In genomic region chr17:18270851-18271170, GRCh38 we compare ENCODE assay signal across 22 cellular contexts. TPM values are rescaled to one million over a fixed set of nuclear protein-coding genes. Genes with fewer than 3 reads are reported as not detected.
DNase-seq lines count a peak whose midpoint lies in the region; ATAC-seq, FAIRE-seq and TF ChIP-seq lines count a peak whose summit lies in the region.
"Had no signal": no experiment of that assay in that cellular context is flagged by ENCODE, and none has a peak within 500 bp of the region (broad histone marks: within the 10 kb centered on the region; RNA-seq: fewer than 3 reads in every experiment).

No MANE protein-coding gene starts in this region.

- H3K79me2 ChIP-seq in osteoblast (ENCODE audit: insufficient read depth, low read length) (no peaks in the 10 kb centered on the region), trophoblast cell (ENCODE audit: control insufficient read depth, insufficient read depth, low read length, poor library complexity) (no peaks in the 10 kb centered on the region)

- no peaks in the 10 kb centered on the region for H3K27me3 ChIP-seq in osteoblast (ENCODE audit: insufficient read depth, low read length)
- no peaks in the 10 kb centered on the region for H3K27me3 ChIP-seq in trophoblast cell (ENCODE audit: insufficient read depth, low read length)
- H3K27me3 ChIP-seq: BLaER1 had no signal

- no peak overlapping the region for H2BK120ac ChIP-seq in trophoblast cell (ENCODE audit: insufficient read depth, low read length, poor library complexity)

- no peak overlapping the region for H3K23ac ChIP-seq in trophoblast cell (ENCODE audit: low read length)

- H3K18ac ChIP-seq in trophoblast cell (ENCODE audit: low read length), result no peak overlapping the region

- no peaks in the 10 kb centered on the region for H3K36me3 Mint-ChIP-seq in activated naive CD4-positive, alpha-beta T cell treated with anti-CD3 and anti-CD28 coated beads, Interleukin-2, amount 50 U/mL, for 72 hours
- peaks cover 2% of the 10 kb centered on the region for H3K36me3 Mint-ChIP-seq in activated naive CD4-positive, alpha-beta T cell treated with anti-CD3 and anti-CD28 coated beads for 36 hours (ENCODE audit: low read depth)

- no peak overlapping the region for H3K4me3 Mint-ChIP-seq in activated naive CD4-positive, alpha-beta T cell treated with anti-CD3 and anti-CD28 coated beads for 36 hours
- H3K4me3 Mint-ChIP-seq: CD14-positive monocyte; CD8-positive, alpha-beta T cell; HFFc6 had no signal

- H3K27me3 Mint-ChIP-seq in activated naive CD4-positive, alpha-beta T cell treated with anti-CD3 and anti-CD28 coated beads for 36 hours (ENCODE audit: low read depth), result no peaks in the 10 kb centered on the region

- H3K36me3 ChIP-seq in osteoblast (ENCODE audit: insufficient read depth, low read length), result peaks cover 20% of the 10 kb centered on the region
- H3K36me3 ChIP-seq in trophoblast cell (ENCODE audit: control insufficient read depth in 1 of 2, insufficient read depth in 2 of 2, low read length in 2 of 2), result peaks cover 18 to 27% of the 10 kb centered on the region in 2 experiments

- H3K27ac ChIP-seq in osteoblast (ENCODE audit: low read depth, low read length) (no peak overlapping the region), trophoblast cell (ENCODE audit: low read depth, low read length) (no peak overlapping the region)
- H3K27ac ChIP-seq: BLaER1, HL-60 had no signal

- H3K4me3 ChIP-seq in osteoblast (ENCODE audit: insufficient read depth, low read length), result no peak overlapping the region
- no peak overlapping the region for H3K4me3 ChIP-seq in trophoblast cell (ENCODE audit: low read depth, low read length)
- H3K4me3 ChIP-seq: BLaER1, GM12878 had no signal

- H3K14ac ChIP-seq in trophoblast cell (ENCODE audit: low read length), result no peak overlapping the region

- no peak overlapping the region for H3K9ac ChIP-seq in trophoblast cell (ENCODE audit: low read length)
- H3K9ac ChIP-seq: BLaER1 had no signal

- H4K20me1 ChIP-seq in osteoblast (ENCODE audit: insufficient read depth, low read length), result no peaks in the 10 kb centered on the region

- peak overlapping the region; percentile 37 to 44 for H3K27ac Mint-ChIP-seq in activated naive CD4-positive, alpha-beta T cell treated with anti-CD3 and anti-CD28 coated beads, Interleukin-2, amount 50 U/mL, for 72 hours
- H3K27ac Mint-ChIP-seq in activated naive CD4-positive, alpha-beta T cell treated with anti-CD3 and anti-CD28 coated beads for 36 hours, result no peak overlapping the region
- H3K27ac Mint-ChIP-seq: CD8-positive, alpha-beta T cell; HFFc6 had no signal

- no peak for ATAC-seq in activated naive CD4-positive, alpha-beta T cell treated with anti-CD3 and anti-CD28 coated beads, Interleukin-2, amount 50 U/mL, for 72 hours
- no peak for ATAC-seq in GM18861 (IDR thresholded peaks at IDR 0.05; ENCODE audit: unreplicated experiment)
- ATAC-seq: CD8-positive, alpha-beta T cell; GM12878; HCT116 had no signal

- CTCF ChIA-PET in activated naive CD4-positive, alpha-beta T cell treated with anti-CD3 and anti-CD28 coated beads for 36 hours (lab: Charles Lee), result no interaction called here
- CTCF ChIA-PET in GM10248 (lab: Yijun Ruan, JAX), result interaction anchor here (1.1 to 2.0 kb wide), 2 partner anchors 9 to 10 kb away, joined by 4 to 7 read pairs; partner anchors contain the start of gene MIEF2

- no peak overlapping the region for H2BK5ac ChIP-seq in trophoblast cell (ENCODE audit: low read depth, low read length, poor library complexity)

- no peak overlapping the region for H3K4ac ChIP-seq in trophoblast cell (ENCODE audit: low read depth, low read length)

- H4K8ac ChIP-seq in trophoblast cell (ENCODE audit: low read depth, low read length), result no peak overlapping the region

- H3K4me1 Mint-ChIP-seq in activated naive CD4-positive, alpha-beta T cell treated with anti-CD3 and anti-CD28 coated beads for 36 hours (ENCODE audit: low read depth), result peaks cover 4% of the 10 kb centered on the region
- H3K4me1 Mint-ChIP-seq: CD14-positive monocyte had no signal

- TF ChIP-seq CTCF in osteoblast (IDR thresholded peaks at IDR 0.05; ENCODE audit: extremely low read depth, low read depth, low read length) (no peak), GM10248 (IDR thresholded peaks at IDR 0.05; ENCODE audit: control extremely low read depth, extremely low read depth, low read depth, missing control alignments) (no peak)

- H3K4me2 ChIP-seq in osteoblast (ENCODE audit: insufficient read depth, low read length) (no peak overlapping the region), trophoblast cell (ENCODE audit: low read length) (no peak overlapping the region)
- H3K4me2 ChIP-seq: BLaER1 had no signal

- H3K79me1 ChIP-seq in trophoblast cell (ENCODE audit: low read length), result no peaks in the 10 kb centered on the region

- no peak overlapping the region for H2AFZ ChIP-seq in osteoblast (ENCODE audit: low read length)
- H2AFZ ChIP-seq in trophoblast cell (ENCODE audit: insufficient read depth, low read length, poor library complexity), result no peak overlapping the region

- WGBS in trophoblast cell (ENCODE audit: extremely low coverage, insufficient coverage, insufficient read length), result no CpG with 5 or more reads among the region's 2 CpGs

- no peaks in the 10 kb centered on the region for H3K9me3 ChIP-seq in osteoblast (ENCODE audit: low read depth, low read length)
- H3K9me3 ChIP-seq in trophoblast cell (ENCODE audit: insufficient read depth, low read depth, low read length), result no peaks in the 10 kb centered on the region
- H3K9me3 ChIP-seq: BLaER1 had no signal

- no peak overlapping the region for H4K12ac ChIP-seq in trophoblast cell (ENCODE audit: low read depth, low read length)

- no peaks in the 10 kb centered on the region for H3K9me3 Mint-ChIP-seq in activated naive CD4-positive, alpha-beta T cell treated with anti-CD3 and anti-CD28 coated beads, Interleukin-2, amount 50 U/mL, for 72 hours
- H3K9me3 Mint-ChIP-seq in activated naive CD4-positive, alpha-beta T cell treated with anti-CD3 and anti-CD28 coated beads for 36 hours, result no peaks in the 10 kb centered on the region
- H3K9me3 Mint-ChIP-seq: CD14-positive monocyte; CD8-positive, alpha-beta T cell; HFFc6 had no signal

- no peak overlapping the region for H2AK5ac ChIP-seq in trophoblast cell (ENCODE audit: low read length)

- no peak overlapping the region for H4K91ac ChIP-seq in trophoblast cell (ENCODE audit: low read depth, low read length)

- FAIRE-seq in HTR-8/SVneo (lab: Jason Lieb, UNC), result peak; percentile 77
- FAIRE-seq: GM12878, GM19239, H54 had no signal

- no peak for DNase-seq in activated naive CD4-positive, alpha-beta T cell treated with anti-CD3 and anti-CD28 coated beads, Interleukin-2, amount 50 U/mL, for 72 hours (ENCODE audit: low spot score in 2 of 2)
- DNase-seq in activated naive CD4-positive, alpha-beta T cell treated with anti-CD3 and anti-CD28 coated beads for 36 hours, result no peak
- no peak for DNase-seq in HTR-8/SVneo (ENCODE audit: insufficient read length, low spot score)
- peak; percentile 53 for DNase-seq in left kidney (ENCODE audit: low read depth, low spot score)
- peak; percentile 50 for DNase-seq in osteoblast (ENCODE audit: insufficient read length, low spot score, missing footprints)
- DNase-seq in GM10248 (ENCODE audit: extremely low spot score), result no peak
- no peak for DNase-seq in trophoblast cell
- DNase-seq: 8988T; Calu3; CD8-positive, alpha-beta T cell; DMS79 treated with DMSO at 0.1 percent for 48 hours; GF-D8; HFFc6; IMR-90 had no signal

- POLR2A ChIA-PET in GM10248 (lab: Yijun Ruan, JAX), result interaction anchor here (1.5 kb wide), 1 partner anchor 15 kb away, joined by 3 read pairs; no protein-coding TSS in a partner anchor

- peaks cover 4% of the 10 kb centered on the region for H3K4me1 ChIP-seq in osteoblast (ENCODE audit: insufficient read depth, low read length)
- H3K4me1 ChIP-seq in trophoblast cell (ENCODE audit: control insufficient read depth in 1 of 2, insufficient read depth in 2 of 2, low read length in 2 of 2), result peaks cover 5 to 8% of the 10 kb centered on the region in 2 experiments

- intact Hi-C loops in activated naive CD4-positive, alpha-beta T cell treated with anti-CD3 and anti-CD28 coated beads for 36 hours (cut with micrococcal nuclease), result no loop called here

- no peak overlapping the region for H2BK12ac ChIP-seq in trophoblast cell (ENCODE audit: low read length)

RNA-seq across cellular contexts. Expression of gene MIEF2, which starts 10.3 kb away (rescaled TPM):
- total RNA-seq in activated naive CD4-positive, alpha-beta T cell treated with anti-CD3 and anti-CD28 coated beads, Interleukin-2, amount 50 U/mL, for 72 hours, result 10 to 100 TPM in 1 of 2 donors, 1 to 10 TPM in 1; 7.4 to 15.5 TPM
- 1 to 10 TPM; 6.0 to 7.1 TPM for total RNA-seq in activated naive CD4-positive, alpha-beta T cell treated with anti-CD3 and anti-CD28 coated beads for 36 hours
- 14.5 and 16.5 TPM in 2 replicates for total RNA-seq in osteoblast
- 5.1 and 5.3 TPM in 2 replicates for polyA plus RNA-seq in trophoblast cell (2013)

RNA-seq across cellular contexts. Expression of gene FLII, which starts 12.3 kb away (rescaled TPM):
- 100 to 1,000 TPM; 267 to 273 TPM for total RNA-seq in activated naive CD4-positive, alpha-beta T cell treated with anti-CD3 and anti-CD28 coated beads, Interleukin-2, amount 50 U/mL, for 72 hours
- 100 to 1,000 TPM; 326 to 328 TPM for total RNA-seq in activated naive CD4-positive, alpha-beta T cell treated with anti-CD3 and anti-CD28 coated beads for 36 hours
- 208 and 212 TPM in 2 replicates for total RNA-seq in osteoblast
- 170 and 174 TPM in 2 replicates for polyA plus RNA-seq in trophoblast cell (2013)

RNA-seq across cellular contexts. Expression of gene TOP3A, which starts 44.0 kb away (rescaled TPM):
- 10 to 100 TPM; 78.3 to 97.4 TPM for total RNA-seq in activated naive CD4-positive, alpha-beta T cell treated with anti-CD3 and anti-CD28 coated beads, Interleukin-2, amount 50 U/mL, for 72 hours
- 10 to 100 TPM; 59.0 to 59.5 TPM for total RNA-seq in activated naive CD4-positive, alpha-beta T cell treated with anti-CD3 and anti-CD28 coated beads for 36 hours
- 36.2 and 39.5 TPM in 2 replicates for total RNA-seq in osteoblast
- 18.1 and 19.5 TPM in 2 replicates for polyA plus RNA-seq in trophoblast cell (2013)

RNA-seq across cellular contexts. Expression of gene SMCR8, which starts 44.3 kb away (rescaled TPM):
- 10 to 100 TPM; 18.8 to 23.5 TPM for total RNA-seq in activated naive CD4-positive, alpha-beta T cell treated with anti-CD3 and anti-CD28 coated beads, Interleukin-2, amount 50 U/mL, for 72 hours
- total RNA-seq in activated naive CD4-positive, alpha-beta T cell treated with anti-CD3 and anti-CD28 coated beads for 36 hours, result 1 to 10 TPM; 8.5 to 8.8 TPM
- total RNA-seq in osteoblast, result 22.1 TPM in 2 replicates
- polyA plus RNA-seq in trophoblast cell (2013), result 10.4 and 10.8 TPM in 2 replicates

RNA-seq across cellular contexts. Expression of gene LLGL1, which starts 45.4 kb away (rescaled TPM):
- total RNA-seq in activated naive CD4-positive, alpha-beta T cell treated with anti-CD3 and anti-CD28 coated beads, Interleukin-2, amount 50 U/mL, for 72 hours, result 10 to 100 TPM; 14.5 to 15.0 TPM
- total RNA-seq in activated naive CD4-positive, alpha-beta T cell treated with anti-CD3 and anti-CD28 coated beads for 36 hours, result 10 to 100 TPM; 14.8 to 15.0 TPM
- 41.0 and 50.3 TPM in 2 replicates for total RNA-seq in osteoblast
- polyA plus RNA-seq in trophoblast cell (2013), result 21.5 and 21.7 TPM in 2 replicates

Comparison
In these comparisons a context has a peak if more than half of its experiments do, and no peak if none do; other contexts are left out.
1. DNase-seq: peak in left kidney (single experiment) and osteoblast (single experiment); none in activated naive CD4-positive, alpha-beta T cell treated with anti-CD3 and anti-CD28 coated beads, Interleukin-2, amount 50 U/mL, for 72 hours (0 of 2), activated naive CD4-positive, alpha-beta T cell treated with anti-CD3 and anti-CD28 coated beads for 36 hours (single experiment), HTR-8/SVneo (single experiment), GM10248 (single experiment) and trophoblast cell (0 of 2).